ENCODE assay signal across 1 cellular context in genomic region chr6:130615816-130616215, GRCh38.
TF ChIP-seq lines count a peak whose summit lies in the region.

No MANE protein-coding gene starts in this region.

TF ChIP-seq in K562, 482 proteins besides CTCF, POLR2A, EP300 and RAD21 (continued from another document):
- no peak for TF ChIP-seq FOXA1 (IDR thresholded peaks at IDR 0.05; ENCODE audit: borderline replicate concordance)
- TF ChIP-seq CBX5 (IDR thresholded peaks at IDR 0.05; ENCODE audit: borderline replicate concordance, low read depth): no peak
- TF ChIP-seq SMC3 (conservative IDR thresholded peaks at IDR 0.05; ENCODE audit: insufficient read depth, low read depth, low read length): no peak
- TF ChIP-seq TBP (optimal IDR thresholded peaks at IDR 0.05; ENCODE audit: low read depth, low read length): no peak
- no peak for TF ChIP-seq ELF4 (CRISPR knock-in tag; IDR thresholded peaks at IDR 0.05)
- TF ChIP-seq ZNF133 (CRISPR knock-in tag; IDR thresholded peaks at IDR 0.05): no peak
- TF ChIP-seq EHMT2 (IDR thresholded peaks at IDR 0.05): no peak
- no peak for TF ChIP-seq ZNF785 (CRISPR knock-in tag; IDR thresholded peaks at IDR 0.05)
- TF ChIP-seq SUPT5H (IDR thresholded peaks at IDR 0.05): no peak
- no peak for TF ChIP-seq KAT8 (IDR thresholded peaks at IDR 0.05; ENCODE audit: low read depth)
- TF ChIP-seq RAD51 (IDR thresholded peaks at IDR 0.05; ENCODE audit: borderline replicate concordance, low read depth): 0 out of 2 replicates have a peak, but pooled peaks have one; percentile 36
- TF ChIP-seq OTX1 (CRISPR knock-in tag; IDR thresholded peaks at IDR 0.05): no peak
- TF ChIP-seq ZNF12 (CRISPR knock-in tag; IDR thresholded peaks at IDR 0.05): no peak
- no peak for TF ChIP-seq ETV5 (CRISPR knock-in tag; IDR thresholded peaks at IDR 0.05; ENCODE audit: low read depth)
- no peak for TF ChIP-seq CREB5 (CRISPR knock-in tag; IDR thresholded peaks at IDR 0.05)
- no peak for TF ChIP-seq HMGXB4 (CRISPR knock-in tag; IDR thresholded peaks at IDR 0.05)
